ENCODE assay signal across 27 cellular contexts in the genomic region with DNA sequence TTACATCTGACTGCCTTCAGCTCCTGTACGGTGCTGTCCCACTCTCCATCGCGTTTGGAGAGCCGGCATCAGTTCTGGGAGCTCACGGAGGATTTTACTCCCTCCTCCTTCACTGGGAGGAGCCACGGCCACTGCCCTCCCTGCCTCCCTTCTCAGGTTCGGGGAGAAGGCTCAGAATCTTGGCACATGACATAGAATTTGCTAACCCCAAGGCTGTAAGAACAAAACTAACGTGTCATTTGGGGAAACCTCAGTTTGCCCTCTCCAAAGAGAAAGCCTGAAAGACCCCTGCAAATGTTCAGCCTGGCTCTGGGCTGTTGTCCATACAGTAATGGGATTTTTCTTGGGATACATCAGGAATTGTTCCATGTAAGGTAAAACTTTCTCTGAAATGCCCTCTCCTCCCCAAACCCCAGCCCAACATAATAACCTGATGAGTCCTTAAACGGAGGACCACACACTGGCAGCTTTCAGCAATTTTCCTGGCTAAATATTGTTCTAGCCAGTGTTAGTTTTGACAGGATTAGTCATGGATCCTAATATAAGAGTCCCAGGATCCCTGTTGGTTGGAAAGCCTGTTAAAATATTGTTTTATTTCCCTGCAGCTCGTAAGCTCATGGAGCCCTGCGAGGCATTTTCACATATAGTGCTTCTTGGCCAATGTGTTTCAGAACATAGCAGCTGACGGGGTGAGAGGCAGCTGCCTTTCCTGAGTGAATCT.
DNase-seq lines count a peak whose midpoint lies in the region; ATAC-seq and TF ChIP-seq lines count a peak whose summit lies in the region.
"Had no signal": no experiment of that assay in that cellular context is flagged by ENCODE, and none has a peak within 500 bp of the region (broad histone marks: within the 10 kb centered on the region; RNA-seq: fewer than 3 reads in every experiment).

No MANE protein-coding gene starts in this region.

- ATAC-seq in activated CD8-positive, alpha-beta memory T cell treated with anti-CD3 and anti-CD28 coated beads, Interleukin-2, amount 10 ng/mL, durations not matched to agents 7 days and 5 days, result peak; percentile 63
- no peak for ATAC-seq in GM21390 (IDR thresholded peaks at IDR 0.05; ENCODE audit: unreplicated experiment)
- ATAC-seq in naive thymus-derived CD8-positive, alpha-beta T cell, result no peak
- ATAC-seq in HG03442 (IDR thresholded peaks at IDR 0.05; ENCODE audit: unreplicated experiment), result no peak
- ATAC-seq: body of pancreas; heart right ventricle; Right ventricle myocardium inferior; stimulated activated naive B cell treated with anti-CD40 and anti-IgM and Interleukin-4, amounts not matched to agents 10 μg/mL and 1 μg/mL and 100 μg/mL, for 72 hours had no signal

- H3K4me2 ChIP-seq in trophoblast cell (ENCODE audit: low read length) (no peak overlapping the region), MM.1S (ENCODE audit: low read depth, low read length) (no peak overlapping the region)

- peak; percentile 46 for DNase-seq in activated CD8-positive, alpha-beta memory T cell treated with anti-CD3 and anti-CD28 coated beads, Interleukin-2, amount 10 ng/mL, durations not matched to agents 7 days and 5 days
- DNase-seq in activated CD8-positive, alpha-beta memory T cell treated with anti-CD3 and anti-CD28 coated beads for 24 hours, result no peak
- DNase-seq in chondrocyte (ENCODE audit: low spot score) (no peak), trophoblast cell (no peak), MM.1S (no peak)
- DNase-seq in naive thymus-derived CD8-positive, alpha-beta T cell, result no peak
- DNase-seq: activated CD8-positive, alpha-beta memory T cell treated with anti-CD3 and anti-CD28 coated beads, Interleukin-2, amount 50 U/mL, for 48 hours; activated naive CD8-positive, alpha-beta T cell treated with anti-CD3 and anti-CD28 coated beads for 36 hours; BE2C; body of pancreas; effector memory CD4-positive, alpha-beta T cell; erythroblast; GF-D8; HCEC 1CT; heart right ventricle; mesendoderm; NCI-H1092; NCI-H1930; NCI-H82; occipital lobe; OCI-M1; stimulated activated naive B cell treated with anti-CD40 and anti-IgM and Interleukin-4, amounts not matched to agents 10 μg/mL and 1 μg/mL and 100 μg/mL, for 72 hours; T-helper 9 cell; WERI-Rb-1 had no signal

- H3K36me3 ChIP-seq in trophoblast cell (ENCODE audit: control insufficient read depth in 1 of 2, insufficient read depth in 2 of 2, low read length in 2 of 2), result no peaks in the 10 kb centered on the region
- no peaks in the 10 kb centered on the region for H3K36me3 ChIP-seq in MM.1S (replicated peaks; ENCODE audit: insufficient read depth, low read length)
- H3K36me3 ChIP-seq: BE2C, heart right ventricle, WERI-Rb-1 had no signal

- H3K27ac Mint-ChIP-seq in activated CD8-positive, alpha-beta memory T cell treated with anti-CD3 and anti-CD28 coated beads, Interleukin-2, amount 10 ng/mL, durations not matched to agents 7 days and 5 days, result no peak overlapping the region
- peak overlapping the region; percentile 68 for H3K27ac Mint-ChIP-seq in chondrocyte (ENCODE audit: unreplicated experiment)
- H3K27ac Mint-ChIP-seq in naive thymus-derived CD8-positive, alpha-beta T cell, result no peak overlapping the region
- H3K27ac Mint-ChIP-seq: activated naive CD8-positive, alpha-beta T cell treated with anti-CD3 and anti-CD28 coated beads for 36 hours; stimulated activated naive B cell treated with anti-CD40 and anti-IgM and Interleukin-4, amounts not matched to agents 10 μg/mL and 1 μg/mL and 100 μg/mL, for 72 hours had no signal

- no peak overlapping the region for H3K4ac ChIP-seq in trophoblast cell (ENCODE audit: low read depth, low read length)

- H3K36me3 Mint-ChIP-seq in activated CD8-positive, alpha-beta memory T cell treated with anti-CD3 and anti-CD28 coated beads, Interleukin-2, amount 10 ng/mL, durations not matched to agents 7 days and 5 days, result no peaks in the 10 kb centered on the region
- H3K36me3 Mint-ChIP-seq in chondrocyte (ENCODE audit: low read depth), result no peaks in the 10 kb centered on the region
- no peaks in the 10 kb centered on the region for H3K36me3 Mint-ChIP-seq in naive thymus-derived CD8-positive, alpha-beta T cell
- H3K36me3 Mint-ChIP-seq: activated naive CD8-positive, alpha-beta T cell treated with anti-CD3 and anti-CD28 coated beads for 36 hours; stimulated activated naive B cell treated with anti-CD40 and anti-IgM and Interleukin-4, amounts not matched to agents 10 μg/mL and 1 μg/mL and 100 μg/mL, for 72 hours had no signal

- H3K4me3 ChIP-seq in trophoblast cell (ENCODE audit: low read depth, low read length), result no peak overlapping the region
- no peak overlapping the region for H3K4me3 ChIP-seq in MM.1S (ENCODE audit: low read length)
- H3K4me3 ChIP-seq: body of pancreas, heart right ventricle had no signal

- peak overlapping the region; percentile 13 for H3K14ac ChIP-seq in trophoblast cell (ENCODE audit: low read length)

- H3K9me3 Mint-ChIP-seq in activated CD8-positive, alpha-beta memory T cell treated with anti-CD3 and anti-CD28 coated beads, Interleukin-2, amount 10 ng/mL, durations not matched to agents 7 days and 5 days (ENCODE audit: low read depth), result no peaks in the 10 kb centered on the region
- H3K9me3 Mint-ChIP-seq in chondrocyte (ENCODE audit: low read depth), result no peaks in the 10 kb centered on the region
- no peaks in the 10 kb centered on the region for H3K9me3 Mint-ChIP-seq in naive thymus-derived CD8-positive, alpha-beta T cell
- H3K9me3 Mint-ChIP-seq: activated naive CD8-positive, alpha-beta T cell treated with anti-CD3 and anti-CD28 coated beads for 36 hours had no signal

- H3K4me3 Mint-ChIP-seq in activated CD8-positive, alpha-beta memory T cell treated with anti-CD3 and anti-CD28 coated beads, Interleukin-2, amount 10 ng/mL, durations not matched to agents 7 days and 5 days, result no peak overlapping the region
- peak overlapping the region; percentile 24 for H3K4me3 Mint-ChIP-seq in chondrocyte (ENCODE audit: unreplicated experiment)
- no peak overlapping the region for H3K4me3 Mint-ChIP-seq in naive thymus-derived CD8-positive, alpha-beta T cell
- H3K4me3 Mint-ChIP-seq: activated naive CD8-positive, alpha-beta T cell treated with anti-CD3 and anti-CD28 coated beads for 36 hours; stimulated activated naive B cell treated with anti-CD40 and anti-IgM and Interleukin-4, amounts not matched to agents 10 μg/mL and 1 μg/mL and 100 μg/mL, for 72 hours had no signal

- POLR2A ChIA-PET in naive thymus-derived CD8-positive, alpha-beta T cell (lab: Charles Lee), result no interaction called here

- peak overlapping the region; percentile 97 for H2BK12ac ChIP-seq in trophoblast cell (ENCODE audit: low read length)

- H3K23ac ChIP-seq in trophoblast cell (ENCODE audit: low read length), result no peak overlapping the region

- peaks cover 36% of the 10 kb centered on the region for H3K79me1 ChIP-seq in trophoblast cell (ENCODE audit: low read length)

- peaks cover 44% of the 10 kb centered on the region for H3K4me1 Mint-ChIP-seq in activated CD8-positive, alpha-beta memory T cell treated with anti-CD3 and anti-CD28 coated beads, Interleukin-2, amount 10 ng/mL, durations not matched to agents 7 days and 5 days
- peaks cover 54% of the 10 kb centered on the region for H3K4me1 Mint-ChIP-seq in chondrocyte (ENCODE audit: low read depth)
- peaks cover 0 to 5% (median 3%) of the 10 kb centered on the region in 4 donors for H3K4me1 Mint-ChIP-seq in naive thymus-derived CD8-positive, alpha-beta T cell
- H3K4me1 Mint-ChIP-seq: stimulated activated naive B cell treated with anti-CD40 and anti-IgM and Interleukin-4, amounts not matched to agents 10 μg/mL and 1 μg/mL and 100 μg/mL, for 72 hours had no signal

- H4K91ac ChIP-seq in trophoblast cell (ENCODE audit: low read depth, low read length), result peak overlapping the region; percentile 63

- H2AK5ac ChIP-seq in trophoblast cell (ENCODE audit: low read length), result peak overlapping the region; percentile 27

- H3K9ac ChIP-seq in trophoblast cell (ENCODE audit: low read length) (no peak overlapping the region), MM.1S (ENCODE audit: low read length) (no peak overlapping the region)

- H2BK5ac ChIP-seq in trophoblast cell (ENCODE audit: low read depth, low read length, poor library complexity), result peak overlapping the region; percentile 33

- no peaks in the 10 kb centered on the region for H3F3A ChIP-seq in MM.1S (ENCODE audit: insufficient read depth, low read length)

- H3K4me1 ChIP-seq in trophoblast cell (ENCODE audit: control insufficient read depth in 1 of 2, insufficient read depth in 2 of 2, low read length in 2 of 2) (peaks cover 35 to 40% of the 10 kb centered on the region in 2 experiments), MM.1S (ENCODE audit: low read length) (no peaks in the 10 kb centered on the region)

- H3K27ac ChIP-seq in trophoblast cell (ENCODE audit: low read depth, low read length) (no peak overlapping the region), MM.1S (ENCODE audit: low read length) (no peak overlapping the region)
- H3K27ac ChIP-seq: body of pancreas, heart right ventricle, WERI-Rb-1 had no signal

- no peak overlapping the region for H4K8ac ChIP-seq in trophoblast cell (ENCODE audit: low read depth, low read length)

- peaks cover 55% of the 10 kb centered on the region for H3K27me3 Mint-ChIP-seq in activated CD8-positive, alpha-beta memory T cell treated with anti-CD3 and anti-CD28 coated beads, Interleukin-2, amount 10 ng/mL, durations not matched to agents 7 days and 5 days
- no peaks in the 10 kb centered on the region for H3K27me3 Mint-ChIP-seq in chondrocyte (ENCODE audit: low read depth)
- H3K27me3 Mint-ChIP-seq in naive thymus-derived CD8-positive, alpha-beta T cell, result peaks cover 0 to 10% (median 1%) of the 10 kb centered on the region in 5 donors
- H3K27me3 Mint-ChIP-seq: activated naive CD8-positive, alpha-beta T cell treated with anti-CD3 and anti-CD28 coated beads for 36 hours had no signal

- H2AFZ ChIP-seq in trophoblast cell (ENCODE audit: insufficient read depth, low read length, poor library complexity) (no peak overlapping the region), MM.1S (ENCODE audit: low read length) (no peak overlapping the region)

- H4K20me1 ChIP-seq in MM.1S (ENCODE audit: insufficient read depth, low read length), result no peaks in the 10 kb centered on the region

- H4K12ac ChIP-seq in trophoblast cell (ENCODE audit: low read depth, low read length), result no peak overlapping the region

- no peaks in the 10 kb centered on the region for H3K9me2 ChIP-seq in MM.1S (replicated peaks; ENCODE audit: insufficient read depth, low read length)

- H3K79me2 ChIP-seq in trophoblast cell (ENCODE audit: control insufficient read depth, insufficient read depth, low read length, poor library complexity) (peaks cover 9% of the 10 kb centered on the region), MM.1S (ENCODE audit: low read length) (no peaks in the 10 kb centered on the region)

- TF ChIP-seq CTCF in chondrocyte (IDR thresholded peaks at IDR 0.05) (no peak), MM.1S (IDR thresholded peaks at IDR 0.05; ENCODE audit: low read length) (no peak)

- H3K9me3 ChIP-seq in trophoblast cell (ENCODE audit: insufficient read depth, low read depth, low read length) (no peaks in the 10 kb centered on the region), MM.1S (replicated peaks; ENCODE audit: insufficient read depth, low read length) (no peaks in the 10 kb centered on the region)
- H3K9me3 ChIP-seq: BE2C, body of pancreas, heart right ventricle had no signal

- peak overlapping the region; percentile 77 for H2BK120ac ChIP-seq in trophoblast cell (ENCODE audit: insufficient read depth, low read length, poor library complexity)

- no CpG with 5 or more reads among the region's 12 CpGs for WGBS in trophoblast cell (ENCODE audit: extremely low coverage, insufficient coverage, insufficient read length)

- CTCF ChIA-PET in activated CD8-positive, alpha-beta memory T cell treated with anti-CD3 and anti-CD28 coated beads, Interleukin-2, amount 10 ng/mL, durations not matched to agents 7 days and 5 days (lab: Charles Lee), result interaction anchor here (1.0 kb wide), 1 partner anchor 99 kb away, joined by 3 read pairs; no protein-coding TSS in a partner anchor

- H3K27me3 ChIP-seq in trophoblast cell (ENCODE audit: insufficient read depth, low read length) (no peaks in the 10 kb centered on the region), MM.1S (replicated peaks; ENCODE audit: insufficient read depth, low read length) (no peaks in the 10 kb centered on the region)
- H3K27me3 ChIP-seq: BE2C, body of pancreas had no signal

- H3K18ac ChIP-seq in trophoblast cell (ENCODE audit: low read length), result no peak overlapping the region
